Comparison of ENCODE assay signal across 18 cellular contexts in genomic region chr15:85557385-85557784, GRCh38.
"Had no signal": no experiment of that assay in that cellular context is flagged by ENCODE, and none has a peak within 500 bp of the region (broad histone marks: within the 10 kb centered on the region; RNA-seq: fewer than 3 reads in every experiment).

No MANE protein-coding gene starts in this region.

- H3K9me3 Mint-ChIP-seq: activated CD4-positive, alpha-beta T cell treated with anti-CD3 and anti-CD28 coated beads, Interleukin-2, amount 10 ng/mL, durations not matched to agents 24 days and 14 days; activated CD8-positive, alpha-beta T cell treated with anti-CD3 and anti-CD28 coated beads for 36 hours; activated naive CD4-positive, alpha-beta T cell treated with anti-CD3 and anti-CD28 coated beads for 36 hours; effector memory CD8-positive, alpha-beta T cell; neural crest cell had no signal

- H3K9me3 ChIP-seq: suprapubic skin, transverse colon had no signal

- H3K4me3 Mint-ChIP-seq: activated CD4-positive, alpha-beta T cell treated with anti-CD3 and anti-CD28 coated beads, Interleukin-2, amount 10 ng/mL, durations not matched to agents 24 days and 14 days; activated CD8-positive, alpha-beta T cell treated with anti-CD3 and anti-CD28 coated beads for 36 hours; activated naive CD4-positive, alpha-beta T cell treated with anti-CD3 and anti-CD28 coated beads for 36 hours; effector memory CD8-positive, alpha-beta T cell; neural crest cell had no signal

- H3K27ac ChIP-seq: cardiac muscle cell, SK-N-MC, suprapubic skin, transverse colon had no signal

- H3K36me3 ChIP-seq: cardiac muscle cell, transverse colon had no signal

- H3K27me3 ChIP-seq: cardiac muscle cell, suprapubic skin, transverse colon had no signal

- H3K4me3 ChIP-seq: cardiac muscle cell, SK-N-MC, suprapubic skin, transverse colon had no signal

- DNase-seq: activated CD4-positive, alpha-beta T cell treated with anti-CD3 and anti-CD28 coated beads, Interleukin-2, amount 10 ng/mL, durations not matched to agents 24 days and 14 days; activated CD8-positive, alpha-beta memory T cell treated with anti-CD3 and anti-CD28 coated beads, Interleukin-2, amount 50 U/mL, for 4 hours; activated CD8-positive, alpha-beta T cell treated with anti-CD3 and anti-CD28 coated beads for 36 hours; activated naive CD4-positive, alpha-beta T cell treated with anti-CD3 and anti-CD28 coated beads for 36 hours; amniotic stem cell; dermis blood vessel endothelial cell; effector memory CD8-positive, alpha-beta T cell; hippocampal formation; islet precursor cell; mammary epithelial cell; stimulated activated naive CD4-positive, alpha-beta T cell treated with Interleukin-2 at 50 U/mL for 16 hours; T-helper 9 cell; transverse colon had no signal

- H3K27ac Mint-ChIP-seq: activated naive CD4-positive, alpha-beta T cell treated with anti-CD3 and anti-CD28 coated beads for 36 hours had no signal

- ATAC-seq: activated CD8-positive, alpha-beta T cell treated with anti-CD3 and anti-CD28 coated beads for 36 hours; effector memory CD8-positive, alpha-beta T cell had no signal

- H3K27me3 Mint-ChIP-seq: activated CD4-positive, alpha-beta T cell treated with anti-CD3 and anti-CD28 coated beads, Interleukin-2, amount 10 ng/mL, durations not matched to agents 24 days and 14 days; activated CD8-positive, alpha-beta T cell treated with anti-CD3 and anti-CD28 coated beads for 36 hours; effector memory CD8-positive, alpha-beta T cell; progenitor cell of endocrine pancreas had no signal
